20 cellular contexts compared by ENCODE assay signal in the genomic region with DNA sequence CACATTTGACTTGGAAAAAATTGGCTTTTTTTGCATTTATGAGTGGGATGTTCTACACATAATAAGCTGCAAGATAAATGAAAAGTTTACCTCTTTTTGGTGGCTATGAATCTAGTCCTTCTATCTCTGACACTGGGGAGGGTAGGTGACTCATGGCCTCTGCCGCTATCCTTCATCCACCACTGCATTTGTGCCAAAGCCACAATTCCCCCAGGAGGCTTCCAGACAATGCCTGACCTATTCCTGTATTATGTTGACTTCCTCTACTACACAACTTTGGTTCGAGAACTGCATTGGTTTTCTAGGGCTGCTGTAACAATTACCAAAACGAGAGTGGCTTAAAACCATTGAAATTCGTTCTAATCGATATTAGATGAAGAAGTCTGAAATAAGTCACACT.
DNase-seq lines count a peak whose midpoint lies in the region; ATAC-seq and TF ChIP-seq lines count a peak whose summit lies in the region.
"Had no signal": no experiment of that assay in that cellular context is flagged by ENCODE, and none has a peak within 500 bp of the region (broad histone marks: within the 10 kb centered on the region; RNA-seq: fewer than 3 reads in every experiment).

No MANE protein-coding gene starts in this region.

- H3K4me1 ChIP-seq in BLaER1 treated with 17β-estradiol and CSF1 and Interleukin-3, amounts not matched to agents 10 nM and 100 nM = peaks cover 11 to 21% (median 15%) of the 10 kb centered on the region in 10 experiments
- no peaks in the 10 kb centered on the region for H3K4me1 ChIP-seq in foreskin keratinocyte
- H3K4me1 ChIP-seq: left lung had no signal

- peak overlapping the region in 3 of 10 experiments; percentile 4 to 39 (median 30); a peak in 2 of 20 replicates for H3K4me3 ChIP-seq in BLaER1 treated with 17β-estradiol and CSF1 and Interleukin-3, amounts not matched to agents 10 nM and 100 nM
- H3K4me3 ChIP-seq: left lung had no signal

- no peak for ATAC-seq in foreskin keratinocyte
- ATAC-seq: left lung, Panc1, right cardiac atrium had no signal

- H3K36me3 ChIP-seq in BLaER1 treated with 17β-estradiol and CSF1 and Interleukin-3, amounts not matched to agents 10 nM and 100 nM = no peaks in the 10 kb centered on the region
- H3K36me3 ChIP-seq: left lung had no signal

- H3K9ac ChIP-seq in BLaER1 treated with 17β-estradiol and CSF1 and Interleukin-3, amounts not matched to agents 10 nM and 100 nM = peak overlapping the region in 2 of 11 experiments; percentile 33 to 40; a peak in 1 of 22 replicates

- peak overlapping the region in 8 of 11 experiments; percentile 24 to 75 (median 50); a peak in 14 of 22 replicates for H3K27ac ChIP-seq in BLaER1 treated with 17β-estradiol and CSF1 and Interleukin-3, amounts not matched to agents 10 nM and 100 nM
- H3K27ac ChIP-seq in foreskin keratinocyte = no peak overlapping the region
- H3K27ac ChIP-seq: left lung had no signal

- no peaks in the 10 kb centered on the region for H3K9me3 ChIP-seq in BLaER1 treated with 17β-estradiol and CSF1 and Interleukin-3, amounts not matched to agents 10 nM and 100 nM (replicated peaks in 1 of 11)
- H3K9me3 ChIP-seq: left lung had no signal

- H4K20me1 ChIP-seq in BLaER1 treated with 17β-estradiol and CSF1 and Interleukin-3, amounts not matched to agents 10 nM and 100 nM = no peaks in the 10 kb centered on the region

- DNase-seq in HT1080 (ENCODE audit: low read depth) (peak; percentile 82), amniotic epithelial cell (ENCODE audit: low read depth) (peak; percentile 12), non-pigmented ciliary epithelial cell (ENCODE audit: low read depth) (peak; percentile 3), NCI-H1694 treated with DMSO at 0.1 percent for 48 hours (lab: John Stamatoyannopoulos, UW) (no peak), foreskin keratinocyte (no peak), ecto neural progenitor cell (ENCODE audit: low spot score) (no peak)
- DNase-seq: activated CD4-positive, alpha-beta T cell treated with anti-CD3 and anti-CD28 coated beads, Interleukin-2, amount 50 U/mL, for 1 hour; activated CD8-positive, alpha-beta memory T cell treated with anti-CD3 and anti-CD28 coated beads, Interleukin-2, amount 50 U/mL, for 48 hours; activated gamma-delta T cell; aorta; foreskin fibroblast; HFFc6; left lung; NCI-H1436; NCI-H2227 treated with DMSO at 0.1 percent for 48 hours; right cardiac atrium; stimulated activated CD4-positive, alpha-beta T cell treated with anti-CD3 and anti-CD28 coated beads, Interleukin-1b, Interleukin-23, amount 100 ng/mL, for 48 hours; trophoblast cell had no signal

- no peak for TF ChIP-seq CTCF in foreskin keratinocyte (conservative IDR thresholded peaks at IDR 0.05)

- H3K27me3 ChIP-seq in BLaER1 treated with 17β-estradiol and CSF1 and Interleukin-3, amounts not matched to agents 10 nM and 100 nM = no peaks in the 10 kb centered on the region
- no peaks in the 10 kb centered on the region for H3K27me3 ChIP-seq in foreskin keratinocyte
- H3K27me3 ChIP-seq: left lung had no signal

- H3K4me2 ChIP-seq in BLaER1 treated with 17β-estradiol and CSF1 and Interleukin-3, amounts not matched to agents 10 nM and 100 nM = peak overlapping the region; percentile 53 to 84 (median 63)

Comparison
In these comparisons a context has a peak if more than half of its experiments do, and no peak if none do; other contexts are left out.
1. DNase-seq: peak in HT1080 (single experiment), amniotic epithelial cell (single experiment) and non-pigmented ciliary epithelial cell (single experiment); none in NCI-H1694 treated with DMSO at 0.1 percent for 48 hours (single experiment), foreskin keratinocyte (0 of 2) and ecto neural progenitor cell (single experiment).